ENCODE assay signal across 14 cellular contexts in the genomic region with DNA sequence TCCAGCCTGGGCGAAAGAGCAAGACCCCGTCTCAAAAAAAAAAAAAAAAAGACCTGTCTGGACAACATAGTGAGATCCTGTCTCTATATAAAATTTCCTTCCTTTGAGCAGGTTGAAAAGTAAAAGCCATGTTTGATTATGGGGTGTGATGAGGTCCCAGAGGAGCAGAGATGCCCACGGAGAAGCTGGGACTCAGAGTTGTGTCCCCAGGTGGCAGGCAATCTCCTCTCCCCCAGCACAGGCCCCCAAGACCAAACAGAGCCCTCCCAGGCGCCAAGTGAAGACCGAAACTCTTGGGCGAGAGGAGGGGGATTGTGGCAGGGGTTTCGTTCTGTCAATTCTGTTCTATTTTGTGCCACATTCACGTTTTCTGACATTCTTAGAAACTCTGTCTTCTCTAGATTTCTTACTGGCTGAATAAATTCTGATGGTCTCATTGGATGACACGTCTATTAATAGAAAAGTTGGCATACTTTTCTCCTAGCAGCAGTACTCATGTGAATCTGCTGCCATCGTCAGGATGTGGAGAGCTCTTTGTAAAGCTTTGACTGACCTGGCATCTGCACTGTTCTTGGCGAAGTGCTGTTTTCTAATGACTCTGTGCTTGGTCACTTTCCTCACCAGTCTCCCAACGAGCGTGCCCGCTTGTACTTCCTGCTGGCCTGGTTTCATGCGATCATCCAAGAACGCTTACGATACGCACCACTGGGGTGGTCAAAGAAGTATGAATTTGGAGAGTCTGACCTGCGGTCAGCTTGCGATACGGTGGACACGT. TPM values are rescaled to one million over a fixed set of nuclear protein-coding genes. Genes with fewer than 3 reads are reported as not detected.
DNase-seq lines count a peak whose midpoint lies in the region; ATAC-seq and TF ChIP-seq lines count a peak whose summit lies in the region.
"Had no signal": no experiment of that assay in that cellular context is flagged by ENCODE, and none has a peak within 500 bp of the region (broad histone marks: within the 10 kb centered on the region; RNA-seq: fewer than 3 reads in every experiment).

No MANE protein-coding gene starts in this region.

- ATAC-seq in HG03520 (IDR thresholded peaks at IDR 0.05; ENCODE audit: unreplicated experiment) (no peak), HG03039 (IDR thresholded peaks at IDR 0.05; ENCODE audit: unreplicated experiment) (no peak), GM18909 (IDR thresholded peaks at IDR 0.05; ENCODE audit: poor library complexity, unreplicated experiment) (no peak)
- ATAC-seq: esophagus mucosa, upper lobe of right lung had no signal

- no peak overlapping the region for H3K4me3 Mint-ChIP-seq in nephron progenitor cell
- H3K4me3 Mint-ChIP-seq: activated naive CD4-positive, alpha-beta T cell treated with anti-CD3 and anti-CD28 coated beads for 36 hours had no signal

- peaks cover 3% of the 10 kb centered on the region for H3K4me1 Mint-ChIP-seq in nephron progenitor cell

- peak; percentile 27 for DNase-seq in AG20443 (ENCODE audit: low spot score)
- peak; percentile 37 for DNase-seq in SK-MEL-5 (ENCODE audit: low read depth, low spot score)
- peak; percentile 56 for DNase-seq in globus pallidus (ENCODE audit: low spot score)
- no peak for DNase-seq in nephron progenitor cell
- DNase-seq in ecto neural progenitor cell (ENCODE audit: low spot score) = no peak
- DNase-seq: ACHN; activated naive CD4-positive, alpha-beta T cell treated with anti-CD3 and anti-CD28 coated beads for 36 hours; NCI-H1694; NCI-H446 treated with DMSO at 0.1 percent for 48 hours; upper lobe of right lung had no signal

- peaks cover 3% of the 10 kb centered on the region for H3K27me3 Mint-ChIP-seq in nephron progenitor cell (ENCODE audit: low read depth, poor library complexity)

- no peaks in the 10 kb centered on the region for H3K9me3 Mint-ChIP-seq in nephron progenitor cell
- H3K9me3 Mint-ChIP-seq: activated naive CD4-positive, alpha-beta T cell treated with anti-CD3 and anti-CD28 coated beads for 36 hours had no signal

- H3K36me3 Mint-ChIP-seq in nephron progenitor cell (ENCODE audit: low read depth) = peaks cover 78% of the 10 kb centered on the region

- peak overlapping the region; percentile 40 for H3K27ac Mint-ChIP-seq in nephron progenitor cell
- H3K27ac Mint-ChIP-seq: activated naive CD4-positive, alpha-beta T cell treated with anti-CD3 and anti-CD28 coated beads for 36 hours had no signal

- no peak for TF ChIP-seq CTCF in nephron progenitor cell (IDR thresholded peaks at IDR 0.05)

- in situ Hi-C loops in SK-MEL-5 (cut with HindIII; ENCODE audit: low pct_unique_long_range_greater_than_20kb, low sequenced_read_pairs) = no loop called here

RNA-seq across cellular contexts. Expression of gene HSP90AA1, which starts 43.4 kb away (rescaled TPM):
- total RNA-seq in SK-MEL-5 (2014; rRNA removed; shearing (Covaris generic)) = 517 and 531 TPM in 2 replicates
- 1,130 and 1,425 TPM in 2 replicates for polyA plus RNA-seq in SK-MEL-5 (2015; cell fraction: cytosol; rRNA removed)
- polyA plus RNA-seq in SK-MEL-5 (2015; cell fraction: nucleus; rRNA removed) = 409 and 582 TPM in 2 replicates

Comparison
In these comparisons a context has a peak if more than half of its experiments do, and no peak if none do; other contexts are left out.
1. DNase-seq: peak in AG20443 (single experiment), SK-MEL-5 (single experiment) and globus pallidus (single experiment); none in nephron progenitor cell (single experiment) and ecto neural progenitor cell (single experiment).